In genomic region chr3:193829781-193830180, GRCh38 we compare ENCODE assay signal across 15 cellular contexts.
A peak's percentile ranks its signal among the peaks of the same experiment; 100 is the strongest.
DNase-seq lines count a peak whose midpoint lies in the region; ATAC-seq, FAIRE-seq and TF ChIP-seq lines count a peak whose summit lies in the region.
"Had no signal": no experiment of that assay in that cellular context is flagged by ENCODE, and none has a peak within 500 bp of the region (broad histone marks: within the 10 kb centered on the region; RNA-seq: fewer than 3 reads in every experiment).

No MANE protein-coding gene starts in this region.

- H3K79me1 ChIP-seq in mesendoderm (ENCODE audit: low read length) = no peaks in the 10 kb centered on the region

- H3K4me2 ChIP-seq in mesendoderm (ENCODE audit: low read length) = no peak overlapping the region

- H3K36me3 ChIP-seq in MG63 = no peaks in the 10 kb centered on the region
- no peaks in the 10 kb centered on the region for H3K36me3 ChIP-seq in bronchial epithelial cell (ENCODE audit: control insufficient read depth, insufficient read depth, low read length)
- H3K36me3 ChIP-seq in mesendoderm (ENCODE audit: control insufficient read depth, insufficient read depth, low read length) = no peaks in the 10 kb centered on the region
- no peaks in the 10 kb centered on the region for H3K36me3 ChIP-seq in heart left ventricle
- H3K36me3 ChIP-seq: BE2C, gastrocnemius medialis, Peyer's patch had no signal

- no peak for ATAC-seq in heart left ventricle
- ATAC-seq in SK-N-SH treated with all-trans-retinoic acid at 6 μM for 48 hours = no peak; the same call in 2 of the 3 replicates
- no peak for ATAC-seq in natural killer cell treated with Interleukin-12 subunit alpha and Interleukin-12 subunit beta and Interleukin-15 and Interleukin-18, amount 100 ng/mL, for 72 hours
- ATAC-seq: GM12878 had no signal

- FAIRE-seq in bronchial epithelial cell (lab: Jason Lieb, UNC) = no peak
- FAIRE-seq: GM12878 had no signal

- H3K27me3 ChIP-seq in MG63 (no peaks in the 10 kb centered on the region), bronchial epithelial cell (ENCODE audit: control insufficient read depth, insufficient read depth, low read length) (no peaks in the 10 kb centered on the region), mesendoderm (ENCODE audit: insufficient read depth, low read length, poor library complexity) (no peaks in the 10 kb centered on the region), heart left ventricle (no peaks in the 10 kb centered on the region)
- H3K27me3 ChIP-seq: BE2C, gastrocnemius medialis, Peyer's patch had no signal

- H3K9me3 Mint-ChIP-seq in glutamatergic neuron (ENCODE audit: unreplicated experiment) = peaks cover 2% of the 10 kb centered on the region
- no peaks in the 10 kb centered on the region for H3K9me3 Mint-ChIP-seq in natural killer cell treated with Interleukin-12 subunit alpha and Interleukin-12 subunit beta and Interleukin-15 and Interleukin-18, amount 100 ng/mL, for 72 hours

- H2BK15ac ChIP-seq in mesendoderm (replicated peaks; ENCODE audit: low read depth) = no peak overlapping the region

- H3K4me1 Mint-ChIP-seq in glutamatergic neuron (ENCODE audit: low read depth, unreplicated experiment) = peaks cover 15% of the 10 kb centered on the region
- H3K4me1 Mint-ChIP-seq in natural killer cell treated with Interleukin-12 subunit alpha and Interleukin-12 subunit beta and Interleukin-15 and Interleukin-18, amount 100 ng/mL, for 72 hours (ENCODE audit: low read depth in 2 of 2) = no peaks in the 10 kb centered on the region

- peaks cover 6% of the 10 kb centered on the region for H3K27me3 Mint-ChIP-seq in glutamatergic neuron (ENCODE audit: unreplicated experiment)
- peaks cover 15 to 30% of the 10 kb centered on the region in 2 donors for H3K27me3 Mint-ChIP-seq in natural killer cell treated with Interleukin-12 subunit alpha and Interleukin-12 subunit beta and Interleukin-15 and Interleukin-18, amount 100 ng/mL, for 72 hours
- H3K27me3 Mint-ChIP-seq: activated naive CD8-positive, alpha-beta T cell had no signal

- H3K23ac ChIP-seq in mesendoderm (ENCODE audit: low read length) = no peak overlapping the region

- no peak overlapping the region for H2AK5ac ChIP-seq in mesendoderm (ENCODE audit: low read length)

- H3K4me3 ChIP-seq in MG63 (no peak overlapping the region), bronchial epithelial cell (ENCODE audit: low read depth, low read length) (no peak overlapping the region), mesendoderm (ENCODE audit: low read length) (no peak overlapping the region), heart left ventricle (no peak overlapping the region)
- H3K4me3 ChIP-seq: gastrocnemius medialis, GM12878, Peyer's patch had no signal

- no peak overlapping the region for H2BK120ac ChIP-seq in mesendoderm (ENCODE audit: low read depth, low read length)

- no peak for TF ChIP-seq CTCF in bronchial epithelial cell (IDR thresholded peaks at IDR 0.05; ENCODE audit: insufficient read depth, low read length, severe bottlenecking)
- TF ChIP-seq CTCF in glutamatergic neuron (IDR thresholded peaks at IDR 0.05; ENCODE audit: partially characterized antibody, unreplicated experiment) = no peak
- TF ChIP-seq CTCF in heart left ventricle (IDR thresholded peaks at IDR 0.05) = no peak

- no peak overlapping the region for H3K4me3 Mint-ChIP-seq in glutamatergic neuron (ENCODE audit: unreplicated experiment)
- H3K4me3 Mint-ChIP-seq in natural killer cell treated with Interleukin-12 subunit alpha and Interleukin-12 subunit beta and Interleukin-15 and Interleukin-18, amount 100 ng/mL, for 72 hours = no peak overlapping the region
- H3K4me3 Mint-ChIP-seq: activated naive CD8-positive, alpha-beta T cell; naive B cell had no signal

- no peaks in the 10 kb centered on the region for H3K9me3 ChIP-seq in MG63
- no peaks in the 10 kb centered on the region for H3K9me3 ChIP-seq in heart left ventricle
- H3K9me3 ChIP-seq: gastrocnemius medialis, Peyer's patch had no signal

- peaks cover 12% of the 10 kb centered on the region for H3K36me3 Mint-ChIP-seq in glutamatergic neuron (ENCODE audit: unreplicated experiment)
- H3K36me3 Mint-ChIP-seq in natural killer cell treated with Interleukin-12 subunit alpha and Interleukin-12 subunit beta and Interleukin-15 and Interleukin-18, amount 100 ng/mL, for 72 hours = no peaks in the 10 kb centered on the region
- H3K36me3 Mint-ChIP-seq: activated naive CD8-positive, alpha-beta T cell had no signal

- no peaks in the 10 kb centered on the region for H3K79me2 ChIP-seq in mesendoderm (ENCODE audit: control insufficient read depth, insufficient read depth, low read length)

- DNase-seq in AG20443 (ENCODE audit: low spot score) (peak; percentile 82), MG63 (peak; percentile 58), bronchial epithelial cell (ENCODE audit: low read depth) (peak; percentile 94), mesendoderm (peak; percentile 52), glutamatergic neuron (no peak), heart left ventricle (no peak)
- DNase-seq in natural killer cell treated with Interleukin-12 subunit alpha and Interleukin-12 subunit beta and Interleukin-15 and Interleukin-18, amount 100 ng/mL, for 72 hours (ENCODE audit: low spot score) = no peak
- DNase-seq: activated CD4-positive, alpha-beta T cell treated with anti-CD3 and anti-CD28 coated beads for 48 hours; BE2C; gastrocnemius medialis; naive B cell; Peyer's patch had no signal

- TF ChIP-seq POLR2A in heart left ventricle (IDR thresholded peaks at IDR 0.05) = no peak

- H3K27ac ChIP-seq in mesendoderm (ENCODE audit: low read depth, low read length) (no peak overlapping the region), heart left ventricle (no peak overlapping the region)

- H3K27ac Mint-ChIP-seq in glutamatergic neuron (ENCODE audit: unreplicated experiment) = no peak overlapping the region
- no peak overlapping the region for H3K27ac Mint-ChIP-seq in natural killer cell treated with Interleukin-12 subunit alpha and Interleukin-12 subunit beta and Interleukin-15 and Interleukin-18, amount 100 ng/mL, for 72 hours
- H3K27ac Mint-ChIP-seq: activated naive CD8-positive, alpha-beta T cell; naive B cell had no signal

- no peak overlapping the region for H4K5ac ChIP-seq in mesendoderm (ENCODE audit: low read length)

- intact Hi-C loops in heart left ventricle (cut with DNase I) = no loop called here

- peaks cover 2% of the 10 kb centered on the region for H3K4me1 ChIP-seq in mesendoderm (ENCODE audit: control insufficient read depth, low read depth, low read length)
- H3K4me1 ChIP-seq in heart left ventricle = peaks cover 0 to 39% (median 14%) of the 10 kb centered on the region in 12 donors
- H3K4me1 ChIP-seq: BE2C had no signal

- WGBS in mesendoderm (ENCODE audit: extremely low coverage, insufficient coverage, low lambda C conversion rate) = no CpG with 5 or more reads among the region's 5 CpGs
- WGBS in heart left ventricle, 4 donors = 84 to 89% (median 87%) methylated on average over 5 of the region's 5 CpGs

- no peak overlapping the region for H4K8ac ChIP-seq in mesendoderm (ENCODE audit: low read depth, low read length)

- H3K4ac ChIP-seq in mesendoderm (ENCODE audit: low read depth, low read length) = no peak overlapping the region

- no peak overlapping the region for H3K18ac ChIP-seq in mesendoderm (ENCODE audit: low read length)

- H3K56ac ChIP-seq in mesendoderm (ENCODE audit: low read length) = no peak overlapping the region

- no peak overlapping the region for H3K9ac ChIP-seq in mesendoderm (ENCODE audit: low read length)

- no peak overlapping the region for H2BK5ac ChIP-seq in mesendoderm (ENCODE audit: low read length)

TF ChIP-seq in SK-N-SH treated with all-trans-retinoic acid at 6 μM for 48 hours, 23 proteins besides CTCF, POLR2A, EP300 and RAD21:
- no peak for TF ChIP-seq CSDC2 (CRISPR knock-in tag; IDR thresholded peaks at IDR 0.05)
- no peak for TF ChIP-seq ZNF8 (CRISPR knock-in tag; IDR thresholded peaks at IDR 0.05)
- TF ChIP-seq RARB (CRISPR knock-in tag; IDR thresholded peaks at IDR 0.05) = no peak
- TF ChIP-seq TSHZ2 (CRISPR knock-in tag; IDR thresholded peaks at IDR 0.05) = no peak

Comparison
In these comparisons a context has a peak if more than half of its experiments do, and no peak if none do; other contexts are left out.
1. DNase-seq: peak in AG20443 (single experiment), MG63 (single experiment), bronchial epithelial cell (single experiment) and mesendoderm (single experiment); none in glutamatergic neuron (single experiment), heart left ventricle (0 of 5) and natural killer cell treated with Interleukin-12 subunit alpha and Interleukin-12 subunit beta and Interleukin-15 and Interleukin-18, amount 100 ng/mL, for 72 hours (single experiment).